ENCODE assay signal across 18 cellular contexts in genomic region chr12:19529933-19530630, GRCh38.
DNase-seq lines count a peak whose midpoint lies in the region; ATAC-seq, FAIRE-seq and TF ChIP-seq lines count a peak whose summit lies in the region.
"Had no signal": no experiment of that assay in that cellular context is flagged by ENCODE, and none has a peak within 500 bp of the region (broad histone marks: within the 10 kb centered on the region; RNA-seq: fewer than 3 reads in every experiment).

No MANE protein-coding gene starts in this region.

- H4K5ac ChIP-seq in IMR-90 (ENCODE audit: low read depth, low read length): no peak overlapping the region

- no peak overlapping the region for H3K4ac ChIP-seq in IMR-90 (ENCODE audit: low read depth, low read length)

- H3K9me3 ChIP-seq in IMR-90 (ENCODE audit: control insufficient read depth, insufficient read depth, low read length) (no peaks in the 10 kb centered on the region), HepG2 (ENCODE audit: low read length) (0 out of 2 replicates have a peak, but pooled peaks cover under 1% of the 10 kb centered on the region)
- H3K9me3 ChIP-seq: neutrophil had no signal

- H4K91ac ChIP-seq in IMR-90 (ENCODE audit: insufficient read depth, low read depth, low read length): no peak overlapping the region

- peak; percentile 60 for ATAC-seq in IMR-90 (ENCODE audit: low read depth)
- peak; percentile 32; the same call in 1 of the 3 replicates for ATAC-seq in HepG2
- no peak for ATAC-seq in HG03108 (IDR thresholded peaks at IDR 0.05; ENCODE audit: unreplicated experiment)
- ATAC-seq: Right ventricle myocardium inferior had no signal

- H3K79me2 ChIP-seq in HepG2 (ENCODE audit: insufficient read depth, low read length): no peaks in the 10 kb centered on the region

- H2BK20ac ChIP-seq in IMR-90 (ENCODE audit: low read depth, low read length): no peak overlapping the region

- in situ Hi-C loops in ACHN (cut with HindIII; ENCODE audit: low pct_ligation_motif_present, low pct_unique_long_range_greater_than_20kb, low sequenced_read_pairs): no loop called here
- in situ Hi-C loops in IMR-90 (cut with MboI; ENCODE audit: low sequenced_read_pairs): no loop called here
- in situ Hi-C loops in HepG2 (cut with HindIII; ENCODE audit: extremely low pct_ligation_motif_present, low pct_unique_long_range_greater_than_20kb): no loop called here

- no peak overlapping the region for H2AK5ac ChIP-seq in IMR-90 (ENCODE audit: low read depth, low read length)

- H3K27ac ChIP-seq in IMR-90 (ENCODE audit: insufficient read depth, low read length) (no peak overlapping the region), HepG2 (ENCODE audit: extremely low read length, insufficient read depth, low read length) (no peak overlapping the region)
- H3K27ac ChIP-seq: neutrophil had no signal

- peaks cover 6% of the 10 kb centered on the region for H3K9me1 ChIP-seq in IMR-90 (ENCODE audit: insufficient read depth, low read length)

- dilution Hi-C loops in IMR-90 (cut with HindIII; ENCODE audit: low sequenced_read_pairs, unreplicated experiment): no loop called here

- H3K4me3 ChIP-seq in IMR-90 (ENCODE audit: insufficient read depth, low read depth, low read length): no peak overlapping the region
- no peak overlapping the region for H3K4me3 ChIP-seq in bronchial epithelial cell (ENCODE audit: low read depth, low read length)
- no peak overlapping the region for H3K4me3 ChIP-seq in HepG2 (replicated peaks in 1 of 3; ENCODE audit: insufficient read depth in 1 of 3, low read depth in 2 of 3, low read length in 3 of 3)
- H3K4me3 ChIP-seq: coronary artery had no signal

- DNase-seq in ACHN (peak; percentile 54), IMR-90 (peak; percentile 59), bronchial epithelial cell (ENCODE audit: low read depth) (peak; percentile 29), HepG2 (ENCODE audit: low spot score) (no peak), NCI-H1694 (lab: John Stamatoyannopoulos, UW) (no peak), Kasumi-1 (lab: John Stamatoyannopoulos, UW) (no peak), HK-2 (ENCODE audit: unreplicated experiment) (no peak)
- DNase-seq: activated CD8-positive, alpha-beta memory T cell treated with anti-CD3 and anti-CD28 coated beads for 24 hours; activated naive CD4-positive, alpha-beta T cell treated with Interleukin-2 at 50 U/mL for 16 hours; DMS79 treated with DMSO at 0.1 percent for 48 hours; NCI-H1048; NCI-H526; stimulated activated CD4-positive, alpha-beta T cell treated with anti-CD3 and anti-CD28 coated beads, Interleukin-12 subunit alpha, Interleukin-12 subunit beta, amount 100 ng/mL, for 4 hours had no signal

- H3K9ac ChIP-seq in IMR-90 (ENCODE audit: low read depth, low read length) (no peak overlapping the region), HepG2 (ENCODE audit: insufficient read depth, low read depth, low read length) (no peak overlapping the region)

- TF ChIP-seq POLR2A in IMR-90 (IDR thresholded peaks at IDR 0.05; ENCODE audit: low read depth, low read length) (no peak), HepG2 (IDR thresholded peaks at IDR 0.05; ENCODE audit: insufficient read depth in 1 of 2, low read depth in 2 of 2, low read length in 2 of 2) (no peak)

- peak overlapping the region in 1 of 2 experiments; percentile 31; a peak in 1 of 4 replicates for H4K8ac ChIP-seq in IMR-90 (ENCODE audit: low read depth in 2 of 2, low read length in 2 of 2)

- H3K56ac ChIP-seq in IMR-90 (ENCODE audit: extremely low read depth, insufficient read depth, low read length): no peak overlapping the region

- H3K79me1 ChIP-seq in IMR-90 (ENCODE audit: low read depth in 1 of 2, low read length in 2 of 2): peaks cover 0 to 9% of the 10 kb centered on the region in 2 experiments; a peak in 1 of 4 replicates

- intact Hi-C loops in IMR-90 (cut with micrococcal nuclease) (no loop called here), HepG2 (cut with micrococcal nuclease; ENCODE audit: unreplicated experiment) (no loop called here)

- CTCF ChIA-PET in IMR-90 (lab: Yijun Ruan, JAX) (no interaction called here), HepG2 (lab: Yijun Ruan, JAX; ENCODE audit: low intra/inter-chr PET ratio, low total read pairs) (no interaction called here)

- H2BK5ac ChIP-seq in IMR-90 (ENCODE audit: low read depth, low read length, poor library complexity, severe bottlenecking): peak overlapping the region; percentile 42

- H2BK15ac ChIP-seq in IMR-90 (ENCODE audit: low read depth, low read length): no peak overlapping the region

- WGBS in IMR-90 (ENCODE audit: extremely low coverage in 2 of 2, insufficient read length in 1 of 2), 2 experiments: no CpG with 5 or more reads among the region's 6 CpGs
- 85% methylated on average over 6 of the region's 6 CpGs for WGBS in HepG2 (ENCODE audit: low lambda C conversion rate)

- H3K36me3 ChIP-seq in IMR-90 (ENCODE audit: control insufficient read depth, insufficient read depth, low read length) (no peaks in the 10 kb centered on the region), bronchial epithelial cell (ENCODE audit: control insufficient read depth, insufficient read depth, low read length) (no peaks in the 10 kb centered on the region), HepG2 (replicated peaks in 1 of 2; ENCODE audit: control insufficient read depth in 1 of 2, insufficient read depth in 2 of 2, low read length in 2 of 2) (no peaks in the 10 kb centered on the region)
- H3K36me3 ChIP-seq: neutrophil had no signal

- no peak for TF ChIP-seq RAD21 in IMR-90 (IDR thresholded peaks at IDR 0.05; ENCODE audit: low read length)
- TF ChIP-seq RAD21 in HepG2 (CRISPR knock-in tag; IDR thresholded peaks at IDR 0.05): no peak

- H3K18ac ChIP-seq in IMR-90 (ENCODE audit: low read depth, low read length): no peak overlapping the region

- H4K20me1 ChIP-seq in IMR-90 (ENCODE audit: insufficient read depth, low read length) (no peaks in the 10 kb centered on the region), HepG2 (ENCODE audit: insufficient read depth, low read length) (no peaks in the 10 kb centered on the region)

- POLR2A ChIA-PET in IMR-90 (lab: Charles Lee; ENCODE audit: unreplicated experiment): no interaction called here
- POLR2A ChIA-PET in HepG2 (lab: Yijun Ruan, JAX): no interaction called here

- FAIRE-seq in bronchial epithelial cell (lab: Jason Lieb, UNC): no peak
- no peak for FAIRE-seq in HepG2 (lab: Jason Lieb, UNC)
- FAIRE-seq: TTC549 had no signal

- H3K4me1 ChIP-seq in IMR-90 (ENCODE audit: control insufficient read depth, insufficient read depth, low read length) (peaks cover 4% of the 10 kb centered on the region; the same call in 1 of the 2 replicates), HepG2 (ENCODE audit: insufficient read depth, low read length) (peaks cover 6% of the 10 kb centered on the region; the same call in 1 of the 2 replicates)

- H2AFZ ChIP-seq in IMR-90 (replicated peaks; ENCODE audit: low read length, poor library complexity): no peak overlapping the region
- H2AFZ ChIP-seq in HepG2 (ENCODE audit: low read length): no peak overlapping the region

- H2BK120ac ChIP-seq in IMR-90 (ENCODE audit: low read depth, low read length): no peak overlapping the region

- no TSS peak for BruUV-seq in IMR-90 (replicated peaks; lab: Mats Ljungman, UMichigan)
- no TSS peak for BruUV-seq in HepG2 (replicated peaks; lab: Mats Ljungman, UMichigan)

- H2AK9ac ChIP-seq in IMR-90 (replicated peaks; ENCODE audit: low read depth, low read length, poor library complexity): no peak overlapping the region

- H3K4me2 ChIP-seq in IMR-90 (ENCODE audit: low read depth, low read length): peak overlapping the region; percentile 39; the same call in 1 of the 2 replicates
- no peak overlapping the region for H3K4me2 ChIP-seq in HepG2 (ENCODE audit: low read depth, low read length)

- H3K14ac ChIP-seq in IMR-90 (replicated peaks; ENCODE audit: low read depth, low read length): no peak overlapping the region

- TF ChIP-seq EP300 in HepG2 (IDR thresholded peaks at IDR 0.05; ENCODE audit: low read depth in 2 of 2, low read length in 2 of 2) (no peak), HepG2 (CRISPR knock-in tag; IDR thresholded peaks at IDR 0.05; ENCODE audit: borderline replicate concordance) (no peak)

- TF ChIP-seq CTCF in IMR-90 (conservative IDR thresholded peaks at IDR 0.05; ENCODE audit: low read depth, low read length) (no peak), bronchial epithelial cell (IDR thresholded peaks at IDR 0.05; ENCODE audit: insufficient read depth, low read length, severe bottlenecking) (no peak), HepG2 (CRISPR knock-in tag; IDR thresholded peaks at IDR 0.05) (no peak)

- H3K27me3 ChIP-seq in IMR-90 (ENCODE audit: control insufficient read depth, insufficient read depth, low read length) (no peaks in the 10 kb centered on the region), bronchial epithelial cell (ENCODE audit: control insufficient read depth, insufficient read depth, low read length) (no peaks in the 10 kb centered on the region), HepG2 (ENCODE audit: control insufficient read depth in 1 of 2, insufficient read depth in 2 of 2, low read length in 2 of 2) (no peaks in the 10 kb centered on the region)
- H3K27me3 ChIP-seq: neutrophil had no signal

- H3K23ac ChIP-seq in IMR-90 (ENCODE audit: low read depth, low read length): no peak overlapping the region

TF ChIP-seq in IMR-90, 13 proteins besides CTCF, POLR2A, EP300 and RAD21:
- TF ChIP-seq MAFK (IDR thresholded peaks at IDR 0.05; ENCODE audit: low read depth, low read length): peak; percentile 12; the same call in 1 of the 2 replicates
- no peak for TF ChIP-seq CHD1 (IDR thresholded peaks at IDR 0.05; ENCODE audit: low read depth, low read length)

TF ChIP-seq in HepG2, 621 proteins besides CTCF, POLR2A, EP300 and RAD21:
- TF ChIP-seq ETV5 (CRISPR knock-in tag; IDR thresholded peaks at IDR 0.05; ENCODE audit: borderline replicate concordance) (peak; percentile 22; the same call in 1 of the 2 replicates), GABPA (IDR thresholded peaks at IDR 0.05; ENCODE audit: low read depth, low read length) (no peak), GABPA (CRISPR knock-in tag; IDR thresholded peaks at IDR 0.05; ENCODE audit: low read depth) (peak; percentile 40; the same call in 1 of the 2 replicates), SIN3B (IDR thresholded peaks at IDR 0.05; ENCODE audit: low read length) (no peak), CREBL2 (CRISPR knock-in tag; IDR thresholded peaks at IDR 0.05; ENCODE audit: borderline replicate concordance) (no peak), GATAD2A (CRISPR knock-in tag; IDR thresholded peaks at IDR 0.05) (no peak)
TF ChIP-seq in HepG2: peak in this region for 2.

Comparison
In these comparisons a context has a peak if more than half of its experiments do, and no peak if none do; other contexts are left out.
1. DNase-seq: peak in ACHN (single experiment), IMR-90 (single experiment) and bronchial epithelial cell (single experiment); none in HepG2 (single experiment), NCI-H1694 (single experiment), Kasumi-1 (0 of 2) and HK-2 (single experiment).